ENCODE assay signal across 13 cellular contexts in the genomic region with DNA sequence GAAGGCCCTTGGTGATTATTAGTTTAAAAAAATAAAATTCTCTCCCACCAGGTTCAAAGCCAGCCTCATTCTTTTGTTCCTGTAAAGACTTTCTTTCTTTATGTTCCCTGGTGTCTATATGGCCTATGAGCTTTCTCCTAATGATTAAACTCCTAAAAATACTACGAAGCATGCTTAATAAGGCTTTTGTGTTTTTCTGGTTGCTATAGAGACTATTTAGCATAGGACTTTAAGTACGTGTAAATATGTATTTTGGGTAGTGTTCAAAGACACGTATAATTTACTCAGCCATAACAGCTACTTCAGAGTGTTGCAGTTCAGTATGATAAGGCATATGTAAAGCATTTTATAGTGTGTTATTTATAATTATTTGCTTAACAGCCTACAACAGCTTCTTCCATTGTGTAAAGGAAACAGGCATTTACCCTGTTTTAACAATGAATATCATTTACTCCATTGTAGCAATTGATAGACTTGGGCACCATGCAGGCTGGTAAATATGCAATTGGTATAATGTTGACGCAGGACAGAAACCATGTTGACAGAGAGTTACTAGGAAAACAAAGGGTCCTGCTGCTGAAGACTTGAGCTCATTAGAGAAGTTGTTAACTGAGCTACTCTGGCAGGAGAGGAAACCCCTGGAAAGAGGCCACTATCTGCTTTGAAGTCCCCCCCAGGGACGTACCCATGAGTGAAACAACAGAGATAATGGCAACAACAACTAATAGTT.
A peak's percentile ranks its signal among the peaks of the same experiment; 100 is the strongest.
DNase-seq lines count a peak whose midpoint lies in the region; ATAC-seq, FAIRE-seq and TF ChIP-seq lines count a peak whose summit lies in the region.
"Had no signal": no experiment of that assay in that cellular context is flagged by ENCODE, and none has a peak within 500 bp of the region (broad histone marks: within the 10 kb centered on the region; RNA-seq: fewer than 3 reads in every experiment).

No MANE protein-coding gene starts in this region.

- ATAC-seq in GM19463 (IDR thresholded peaks at IDR 0.05; ENCODE audit: unreplicated experiment) (no peak), HG02884 (IDR thresholded peaks at IDR 0.05; ENCODE audit: unreplicated experiment) (no peak), HG02885 (IDR thresholded peaks at IDR 0.05; ENCODE audit: poor library complexity, unreplicated experiment) (no peak)

- H3K4me1 Mint-ChIP-seq in MCF 10A (ENCODE audit: insufficient read depth, unreplicated experiment) (peaks cover 29% of the 10 kb centered on the region), endodermal cell (peaks cover 31% of the 10 kb centered on the region)
- H3K4me1 Mint-ChIP-seq: activated naive CD8-positive, alpha-beta T cell treated with anti-CD3 and anti-CD28 coated beads, Interleukin-2, amount 10 ng/mL, durations not matched to agents 7 days and 5 days had no signal

- CTCF ChIA-PET in MCF 10A (lab: Yijun Ruan, JAX), result interaction anchor here (0.7 to 1.2 kb wide), 2 partner anchors 11 to 591 kb away, joined by 3 to 4 read pairs; no protein-coding TSS in a partner anchor

- TSS peak; percentile 92 for BruUV-seq in MCF 10A (replicated peaks; lab: Mats Ljungman, UMichigan)

- FAIRE-seq in small intestine (lab: Jason Lieb, UNC), result no peak

- H3K4me3 ChIP-seq in breast epithelium, result no peak overlapping the region
- no peak overlapping the region for H3K4me3 ChIP-seq in endodermal cell (ENCODE audit: low read length)
- no peak overlapping the region for H3K4me3 ChIP-seq in small intestine (ENCODE audit: low read depth in 1 of 2, low read length in 2 of 2)
- H3K4me3 ChIP-seq: left ventricle myocardium inferior had no signal

- intact Hi-C loops in MCF 10A (cut with micrococcal nuclease) (loop anchor here (1.0 kb wide), 1 partner anchor 24 kb away; no protein-coding TSS in a partner anchor), breast epithelium (cut with DNase I; ENCODE audit: low total_unique reads) (no loop called here)

- H3K27me3 Mint-ChIP-seq in MCF 10A (ENCODE audit: insufficient read depth, unreplicated experiment), result no peaks in the 10 kb centered on the region
- peaks cover 45% of the 10 kb centered on the region for H3K27me3 Mint-ChIP-seq in endodermal cell (ENCODE audit: insufficient read depth)
- H3K27me3 Mint-ChIP-seq: activated naive CD8-positive, alpha-beta T cell treated with anti-CD3 and anti-CD28 coated beads, Interleukin-2, amount 10 ng/mL, durations not matched to agents 7 days and 5 days had no signal

- H3K27ac ChIP-seq in breast epithelium (no peak overlapping the region), endodermal cell (ENCODE audit: low read depth, low read length) (peak overlapping the region; percentile 47), small intestine (ENCODE audit: low read depth in 1 of 2, low read length in 1 of 2) (no peak overlapping the region)
- H3K27ac ChIP-seq: left ventricle myocardium inferior had no signal

- H3K27ac Mint-ChIP-seq in MCF 10A (ENCODE audit: low read depth, unreplicated experiment) (peak overlapping the region; percentile 95), endodermal cell (peak overlapping the region; percentile 31)
- H3K27ac Mint-ChIP-seq: activated naive CD8-positive, alpha-beta T cell treated with anti-CD3 and anti-CD28 coated beads, Interleukin-2, amount 10 ng/mL, durations not matched to agents 7 days and 5 days had no signal

- 20 to 41% methylated on average over 2 to 5 of the region's 5 CpGs for WGBS in endodermal cell (ENCODE audit: insufficient coverage in 1 of 2, insufficient read length in 1 of 2), 2 experiments
- WGBS in small intestine, 3 donors, result 17 to 44% (median 19%) methylated on average over 5 of the region's 5 CpGs

- no peaks in the 10 kb centered on the region for H3K4me1 ChIP-seq in breast epithelium
- H3K4me1 ChIP-seq in endodermal cell (ENCODE audit: control insufficient read depth, insufficient read depth, low read length), result peaks cover 12% of the 10 kb centered on the region
- no peaks in the 10 kb centered on the region for H3K4me1 ChIP-seq in small intestine (ENCODE audit: control insufficient read depth in 2 of 2, insufficient read depth in 1 of 2, low read depth in 1 of 2, low read length in 1 of 2)
- H3K4me1 ChIP-seq: left ventricle myocardium inferior had no signal

- no peaks in the 10 kb centered on the region for H3K36me3 ChIP-seq in breast epithelium
- no peaks in the 10 kb centered on the region for H3K36me3 ChIP-seq in endodermal cell (ENCODE audit: control insufficient read depth, insufficient read depth, low read length)
- no peaks in the 10 kb centered on the region for H3K36me3 ChIP-seq in small intestine (ENCODE audit: control insufficient read depth in 2 of 2, insufficient read depth in 2 of 2, low read length in 2 of 2)
- H3K36me3 ChIP-seq: left ventricle myocardium inferior had no signal

- no peaks in the 10 kb centered on the region for H3K27me3 ChIP-seq in breast epithelium
- H3K27me3 ChIP-seq in endodermal cell (ENCODE audit: control insufficient read depth, insufficient read depth, low read length, poor library complexity, severe bottlenecking), result peaks cover 14% of the 10 kb centered on the region
- H3K27me3 ChIP-seq in small intestine (ENCODE audit: control insufficient read depth in 2 of 2, insufficient read depth in 2 of 2, low read length in 2 of 2), result no peaks in the 10 kb centered on the region

- DNase-seq in MCF 10A (ENCODE audit: unreplicated experiment) (no peak), breast epithelium (ENCODE audit: low spot score in 2 of 2) (no peak), NCI-H69 (lab: John Stamatoyannopoulos, UW) (peak; percentile 38), endodermal cell (peak; percentile 74), small intestine (peak; percentile 10)
- DNase-seq: activated naive CD8-positive, alpha-beta T cell treated with anti-CD3 and anti-CD28 coated beads, Interleukin-2, amount 10 ng/mL, durations not matched to agents 7 days and 5 days; effector CD8-positive, alpha-beta T cell; H7; left ventricle myocardium inferior; Right ventricle myocardium superior had no signal

- no peak overlapping the region for H3K9ac ChIP-seq in endodermal cell (ENCODE audit: extremely low read depth, low read length, poor library complexity, severe bottlenecking)

- no peaks in the 10 kb centered on the region for H3K36me3 Mint-ChIP-seq in MCF 10A (ENCODE audit: insufficient read depth, unreplicated experiment)
- no peaks in the 10 kb centered on the region for H3K36me3 Mint-ChIP-seq in endodermal cell (ENCODE audit: low read depth)
- H3K36me3 Mint-ChIP-seq: activated naive CD8-positive, alpha-beta T cell treated with anti-CD3 and anti-CD28 coated beads, Interleukin-2, amount 10 ng/mL, durations not matched to agents 7 days and 5 days had no signal

- no peak overlapping the region for H3K4me3 Mint-ChIP-seq in MCF 10A (ENCODE audit: unreplicated experiment)
- no peak overlapping the region for H3K4me3 Mint-ChIP-seq in endodermal cell
- H3K4me3 Mint-ChIP-seq: activated naive CD8-positive, alpha-beta T cell treated with anti-CD3 and anti-CD28 coated beads, Interleukin-2, amount 10 ng/mL, durations not matched to agents 7 days and 5 days had no signal

- POLR2A ChIA-PET in MCF 10A (lab: Yijun Ruan, JAX), result interaction anchor here (0.6 to 1.3 kb wide), 5 partner anchors 12 to 624 kb away, joined by 3 to 5 read pairs (median 3); no protein-coding TSS in a partner anchor

- TF ChIP-seq CTCF in MCF 10A (IDR thresholded peaks at IDR 0.05; ENCODE audit: unreplicated experiment), result no peak
- no peak for TF ChIP-seq CTCF in breast epithelium (IDR thresholded peaks at IDR 0.05)
- TF ChIP-seq CTCF in endodermal cell (conservative IDR thresholded peaks at IDR 0.05), result no peak

- TF ChIP-seq POLR2A in breast epithelium (IDR thresholded peaks at IDR 0.05), result no peak

- no peaks in the 10 kb centered on the region for H3K9me3 ChIP-seq in breast epithelium
- H3K9me3 ChIP-seq in endodermal cell (ENCODE audit: control insufficient read depth, low read length), result no peaks in the 10 kb centered on the region
- no peaks in the 10 kb centered on the region for H3K9me3 ChIP-seq in small intestine (ENCODE audit: control insufficient read depth, low read depth)
- H3K9me3 ChIP-seq: left ventricle myocardium inferior had no signal

- no peaks in the 10 kb centered on the region for H3K9me3 Mint-ChIP-seq in MCF 10A (ENCODE audit: unreplicated experiment)
- no peaks in the 10 kb centered on the region for H3K9me3 Mint-ChIP-seq in endodermal cell
- H3K9me3 Mint-ChIP-seq: activated naive CD8-positive, alpha-beta T cell treated with anti-CD3 and anti-CD28 coated beads, Interleukin-2, amount 10 ng/mL, durations not matched to agents 7 days and 5 days had no signal

Comparison
In these comparisons a context has a peak if more than half of its experiments do, and no peak if none do; other contexts are left out.
1. DNase-seq: peak in NCI-H69 (single experiment), endodermal cell (single experiment) and small intestine (single experiment); none in MCF 10A (single experiment) and breast epithelium (0 of 2).